In genomic region chr4:119834901-119835300, GRCh38 we compare ENCODE assay signal across 18 cellular contexts.
"Had no signal": no experiment of that assay in that cellular context is flagged by ENCODE, and none has a peak within 500 bp of the region (broad histone marks: within the 10 kb centered on the region; RNA-seq: fewer than 3 reads in every experiment).

No MANE protein-coding gene starts in this region.

- H3K4me1 ChIP-seq: left ventricle myocardium inferior, tibial nerve had no signal

- H3K27me3 ChIP-seq: hepatocyte, neutrophil, tibial nerve had no signal

- ATAC-seq: natural killer cell, T-cell had no signal

- H3K9me3 ChIP-seq: neutrophil, SK-N-SH had no signal

- DNase-seq: activated CD4-positive, alpha-beta T cell treated with anti-CD3 and anti-CD28 coated beads, Interleukin-2, amount 50 U/mL, for 1 hour; activated CD8-positive, alpha-beta memory T cell treated with anti-CD3 and anti-CD28 coated beads for 24 hours; activated gamma-delta T cell treated with Interleukin-2 at 50 U/mL for 16 hours; activated naive CD8-positive, alpha-beta T cell treated with anti-CD3 and anti-CD28 coated beads for 36 hours; anterior cingulate cortex; cortex of kidney; effector CD8-positive, alpha-beta T cell; left ventricle myocardium inferior; natural killer cell; SK-N-SH; stimulated activated CD4-positive, alpha-beta T cell treated with anti-CD3 and anti-CD28 coated beads, Interleukin-1b, Interleukin-23, amount 100 ng/mL, for 48 hours; T-cell; T-helper 9 cell had no signal

- H3K36me3 ChIP-seq: left ventricle myocardium inferior, neutrophil, tibial nerve had no signal

- H3K4me3 ChIP-seq: hepatocyte, left ventricle myocardium inferior, tibial nerve had no signal

- H3K9ac ChIP-seq: SK-N-SH had no signal

- H3K27ac ChIP-seq: hepatocyte, left ventricle myocardium inferior, neutrophil had no signal

- FAIRE-seq: bronchial epithelial cell, keratinocyte had no signal
